In genomic region chr4:87961993-87962791, GRCh38 we compare ENCODE assay signal across 1 cellular context.
TF ChIP-seq lines count a peak whose summit lies in the region.

No MANE protein-coding gene starts in this region.

TF ChIP-seq in K562, 482 proteins besides CTCF, POLR2A, EP300 and RAD21 (continued from another document and continues in another):
- TF ChIP-seq JUND (IDR thresholded peaks at IDR 0.05; ENCODE audit: borderline replicate concordance, low read depth, low read length) (peak; percentile 81), JUND (tag; IDR thresholded peaks at IDR 0.05; ENCODE audit: borderline replicate concordance, low read depth, low read length) (peak; percentile 78; the same call in 2 of the 3 replicates), STAT5A (IDR thresholded peaks at IDR 0.05; ENCODE audit: borderline replicate concordance, low read length) (no peak), ZNF3 (CRISPR knock-in tag; IDR thresholded peaks at IDR 0.05) (no peak), ZNF384 (IDR thresholded peaks at IDR 0.05; ENCODE audit: low read depth, low read length) (peak; percentile 64; the same call in 1 of the 2 replicates), JUN (IDR thresholded peaks at IDR 0.05; ENCODE audit: borderline replicate concordance, low read depth, low read length) (peak; percentile 24; the same call in 1 of the 2 replicates), JUN (CRISPR knock-in tag; IDR thresholded peaks at IDR 0.05; ENCODE audit: borderline replicate concordance) (no peak), ZNF316 (IDR thresholded peaks at IDR 0.05) (peak; percentile 54), HCFC1 (IDR thresholded peaks at IDR 0.05; ENCODE audit: low read depth, low read length) (no peak), NR0B1 (IDR thresholded peaks at IDR 0.05; ENCODE audit: partially characterized antibody) (no peak), ATF3 (IDR thresholded peaks at IDR 0.05) (peak; percentile 62), ATF3 (CRISPR knock-in tag; conservative IDR thresholded peaks at IDR 0.05) (no peak), KAT2B (IDR thresholded peaks at IDR 0.05; ENCODE audit: low read depth, low read length) (no peak), ARID1B (IDR thresholded peaks at IDR 0.05) (peak; percentile 19; the same call in 1 of the 2 replicates), FOSL1 (tag; conservative IDR thresholded peaks at IDR 0.05) (peak; percentile 84), L3MBTL2 (IDR thresholded peaks at IDR 0.05) (no peak), NFATC3 (IDR thresholded peaks at IDR 0.05) (no peak), NFE2 (IDR thresholded peaks at IDR 0.05; ENCODE audit: low read depth) (peak; percentile 87), CSDE1 (IDR thresholded peaks at IDR 0.05) (no peak), PHB (CRISPR knock-in tag; IDR thresholded peaks at IDR 0.05) (no peak), MAFK (IDR thresholded peaks at IDR 0.05; ENCODE audit: low read length) (peak; percentile 6; the same call in 1 of the 2 replicates), MYC (IDR thresholded peaks at IDR 0.05; ENCODE audit: low read depth, low read length) (no peak), MYC (CRISPR knock-in tag; IDR thresholded peaks at IDR 0.05; ENCODE audit: borderline replicate concordance, low read depth) (no peak), TAF9B (IDR thresholded peaks at IDR 0.05; ENCODE audit: partially characterized antibody) (no peak), SRSF1 (IDR thresholded peaks at IDR 0.05; ENCODE audit: low read depth, low read length) (no peak), TGIF2 (CRISPR knock-in tag; IDR thresholded peaks at IDR 0.05) (no peak), GTF3C2 (IDR thresholded peaks at IDR 0.05; ENCODE audit: borderline replicate concordance, extremely low read depth, insufficient read length) (no peak), SIN3B (IDR thresholded peaks at IDR 0.05; ENCODE audit: low read depth) (no peak), CHCHD3 (CRISPR knock-in tag; IDR thresholded peaks at IDR 0.05) (no peak), TRIM25 (IDR thresholded peaks at IDR 0.05; ENCODE audit: borderline replicate concordance) (no peak), ESRRB (CRISPR knock-in tag; IDR thresholded peaks at IDR 0.05; ENCODE audit: borderline replicate concordance) (no peak), NFE2L1 (tag; IDR thresholded peaks at IDR 0.05; ENCODE audit: borderline replicate concordance, low read depth) (no peak), CTCFL (IDR thresholded peaks at IDR 0.05; ENCODE audit: borderline replicate concordance, insufficient read depth, low read depth, low read length, poor library complexity, severe bottlenecking) (no peak), ILF3 (IDR thresholded peaks at IDR 0.05; ENCODE audit: borderline replicate concordance) (no peak), TAF15 (IDR thresholded peaks at IDR 0.05; ENCODE audit: low read depth, low read length) (no peak), PRPF4 (IDR thresholded peaks at IDR 0.05; ENCODE audit: insufficient read depth, low read depth, low read length, poor library complexity, severe bottlenecking) (no peak), SAP30 (IDR thresholded peaks at IDR 0.05; ENCODE audit: borderline replicate concordance, insufficient read depth, low read depth, low read length, poor library complexity, severe bottlenecking) (no peak), FOXJ2 (tag; IDR thresholded peaks at IDR 0.05) (peak; percentile 56; the same call in 1 of the 2 replicates), XRCC4 (IDR thresholded peaks at IDR 0.05; ENCODE audit: extremely low read depth, insufficient read depth, insufficient read length) (no peak), HDGF (IDR thresholded peaks at IDR 0.05) (no peak)
- TF ChIP-seq, protein P1, sequence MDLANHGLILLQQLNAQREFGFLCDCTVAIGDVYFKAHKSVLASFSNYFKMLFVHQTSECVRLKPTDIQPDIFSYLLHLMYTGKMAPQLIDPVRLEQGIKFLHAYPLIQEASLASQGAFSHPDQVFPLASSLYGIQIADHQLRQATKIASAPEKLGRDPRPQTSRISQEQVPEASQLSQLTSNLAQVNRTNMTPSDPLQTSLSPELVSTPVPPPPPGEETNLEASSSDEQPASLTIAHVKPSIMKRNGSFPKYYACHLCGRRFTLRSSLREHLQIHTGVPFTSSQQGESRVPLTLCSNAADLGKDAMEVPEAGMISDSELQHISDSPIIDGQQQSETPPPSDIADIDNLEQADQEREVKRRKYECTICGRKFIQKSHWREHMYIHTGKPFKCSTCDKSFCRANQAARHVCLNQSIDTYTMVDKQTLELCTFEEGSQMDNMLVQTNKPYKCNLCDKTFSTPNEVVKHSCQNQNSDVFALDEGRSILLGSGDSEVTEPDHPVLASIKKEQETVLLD (IDR thresholded peaks at IDR 0.05), result no peak
- TF ChIP-seq, protein P2, sequence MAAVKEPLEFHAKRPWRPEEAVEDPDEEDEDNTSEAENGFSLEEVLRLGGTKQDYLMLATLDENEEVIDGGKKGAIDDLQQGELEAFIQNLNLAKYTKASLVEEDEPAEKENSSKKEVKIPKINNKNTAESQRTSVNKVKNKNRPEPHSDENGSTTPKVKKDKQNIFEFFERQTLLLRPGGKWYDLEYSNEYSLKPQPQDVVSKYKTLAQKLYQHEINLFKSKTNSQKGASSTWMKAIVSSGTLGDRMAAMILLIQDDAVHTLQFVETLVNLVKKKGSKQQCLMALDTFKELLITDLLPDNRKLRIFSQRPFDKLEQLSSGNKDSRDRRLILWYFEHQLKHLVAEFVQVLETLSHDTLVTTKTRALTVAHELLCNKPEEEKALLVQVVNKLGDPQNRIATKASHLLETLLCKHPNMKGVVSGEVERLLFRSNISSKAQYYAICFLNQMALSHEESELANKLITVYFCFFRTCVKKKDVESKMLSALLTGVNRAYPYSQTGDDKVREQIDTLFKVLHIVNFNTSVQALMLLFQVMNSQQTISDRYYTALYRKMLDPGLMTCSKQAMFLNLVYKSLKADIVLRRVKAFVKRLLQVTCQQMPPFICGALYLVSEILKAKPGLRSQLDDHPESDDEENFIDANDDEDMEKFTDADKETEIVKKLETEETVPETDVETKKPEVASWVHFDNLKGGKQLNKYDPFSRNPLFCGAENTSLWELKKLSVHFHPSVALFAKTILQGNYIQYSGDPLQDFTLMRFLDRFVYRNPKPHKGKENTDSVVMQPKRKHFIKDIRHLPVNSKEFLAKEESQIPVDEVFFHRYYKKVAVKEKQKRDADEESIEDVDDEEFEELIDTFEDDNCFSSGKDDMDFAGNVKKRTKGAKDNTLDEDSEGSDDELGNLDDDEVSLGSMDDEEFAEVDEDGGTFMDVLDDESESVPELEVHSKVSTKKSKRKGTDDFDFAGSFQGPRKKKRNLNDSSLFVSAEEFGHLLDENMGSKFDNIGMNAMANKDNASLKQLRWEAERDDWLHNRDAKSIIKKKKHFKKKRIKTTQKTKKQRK (IDR thresholded peaks at IDR 0.05; ENCODE audit: borderline replicate concordance, low read depth, low read length), result no peak
- TF ChIP-seq, protein P3, sequence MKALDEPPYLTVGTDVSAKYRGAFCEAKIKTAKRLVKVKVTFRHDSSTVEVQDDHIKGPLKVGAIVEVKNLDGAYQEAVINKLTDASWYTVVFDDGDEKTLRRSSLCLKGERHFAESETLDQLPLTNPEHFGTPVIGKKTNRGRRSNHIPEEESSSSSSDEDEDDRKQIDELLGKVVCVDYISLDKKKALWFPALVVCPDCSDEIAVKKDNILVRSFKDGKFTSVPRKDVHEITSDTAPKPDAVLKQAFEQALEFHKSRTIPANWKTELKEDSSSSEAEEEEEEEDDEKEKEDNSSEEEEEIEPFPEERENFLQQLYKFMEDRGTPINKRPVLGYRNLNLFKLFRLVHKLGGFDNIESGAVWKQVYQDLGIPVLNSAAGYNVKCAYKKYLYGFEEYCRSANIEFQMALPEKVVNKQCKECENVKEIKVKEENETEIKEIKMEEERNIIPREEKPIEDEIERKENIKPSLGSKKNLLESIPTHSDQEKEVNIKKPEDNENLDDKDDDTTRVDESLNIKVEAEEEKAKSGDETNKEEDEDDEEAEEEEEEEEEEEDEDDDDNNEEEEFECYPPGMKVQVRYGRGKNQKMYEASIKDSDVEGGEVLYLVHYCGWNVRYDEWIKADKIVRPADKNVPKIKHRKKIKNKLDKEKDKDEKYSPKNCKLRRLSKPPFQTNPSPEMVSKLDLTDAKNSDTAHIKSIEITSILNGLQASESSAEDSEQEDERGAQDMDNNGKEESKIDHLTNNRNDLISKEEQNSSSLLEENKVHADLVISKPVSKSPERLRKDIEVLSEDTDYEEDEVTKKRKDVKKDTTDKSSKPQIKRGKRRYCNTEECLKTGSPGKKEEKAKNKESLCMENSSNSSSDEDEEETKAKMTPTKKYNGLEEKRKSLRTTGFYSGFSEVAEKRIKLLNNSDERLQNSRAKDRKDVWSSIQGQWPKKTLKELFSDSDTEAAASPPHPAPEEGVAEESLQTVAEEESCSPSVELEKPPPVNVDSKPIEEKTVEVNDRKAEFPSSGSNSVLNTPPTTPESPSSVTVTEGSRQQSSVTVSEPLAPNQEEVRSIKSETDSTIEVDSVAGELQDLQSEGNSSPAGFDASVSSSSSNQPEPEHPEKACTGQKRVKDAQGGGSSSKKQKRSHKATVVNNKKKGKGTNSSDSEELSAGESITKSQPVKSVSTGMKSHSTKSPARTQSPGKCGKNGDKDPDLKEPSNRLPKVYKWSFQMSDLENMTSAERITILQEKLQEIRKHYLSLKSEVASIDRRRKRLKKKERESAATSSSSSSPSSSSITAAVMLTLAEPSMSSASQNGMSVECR (CRISPR knock-in tag; IDR thresholded peaks at IDR 0.05), result no peak
